13 cellular contexts compared by ENCODE assay signal in the genomic region with DNA sequence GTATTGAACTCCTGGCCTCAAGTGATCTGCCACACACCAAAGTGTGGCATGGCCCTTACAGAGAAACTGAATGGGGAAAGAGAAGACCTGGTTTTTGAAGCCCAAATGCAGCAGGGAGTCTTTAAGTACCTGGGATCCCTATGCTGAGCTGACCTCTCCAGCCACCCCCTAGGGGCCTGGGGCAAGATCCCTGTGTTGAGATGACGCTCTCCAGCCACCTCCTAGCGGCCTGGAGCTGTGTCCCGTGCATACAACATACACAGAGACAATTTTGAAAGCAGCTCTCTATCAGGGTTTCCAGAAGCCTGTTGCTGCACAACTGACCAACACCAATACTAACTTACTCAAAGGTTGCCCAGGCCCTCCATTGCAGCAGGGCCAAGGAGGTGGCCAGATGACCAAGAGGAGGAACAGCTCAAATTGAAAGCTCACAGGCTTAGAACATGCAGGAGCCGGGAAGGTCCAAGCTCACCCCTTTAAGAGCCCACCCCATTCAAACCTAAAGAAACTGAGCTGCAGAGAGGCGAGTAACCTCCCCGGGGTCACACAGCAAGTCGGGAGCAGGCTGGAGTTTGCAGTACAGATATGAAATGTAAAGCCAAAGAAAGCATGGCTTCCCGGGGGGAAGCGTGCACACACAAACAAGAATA. TPM values are rescaled to one million over a fixed set of nuclear protein-coding genes. Genes with fewer than 3 reads are reported as not detected.
DNase-seq lines count a peak whose midpoint lies in the region; ATAC-seq and TF ChIP-seq lines count a peak whose summit lies in the region.
"Had no signal": no experiment of that assay in that cellular context is flagged by ENCODE, and none has a peak within 500 bp of the region (broad histone marks: within the 10 kb centered on the region; RNA-seq: fewer than 3 reads in every experiment).

No MANE protein-coding gene starts in this region.

- no peak overlapping the region for H2BK120ac ChIP-seq in trophoblast cell (ENCODE audit: insufficient read depth, low read length, poor library complexity)

- H3K36me3 ChIP-seq in RWPE2 (ENCODE audit: low read depth) (peaks cover 14% of the 10 kb centered on the region), endodermal cell (ENCODE audit: control insufficient read depth, insufficient read depth, low read length) (peaks cover 6% of the 10 kb centered on the region), trophoblast cell (ENCODE audit: control insufficient read depth in 1 of 2, insufficient read depth in 2 of 2, low read length in 2 of 2) (peaks cover 22 to 31% of the 10 kb centered on the region in 2 experiments)

- ATAC-seq in RWPE2 (ENCODE audit: low read depth) = no peak
- ATAC-seq: GM12878 had no signal

- H2AFZ ChIP-seq in trophoblast cell (ENCODE audit: insufficient read depth, low read length, poor library complexity) = no peak overlapping the region

- H3K4me1 Mint-ChIP-seq in endodermal cell = no peaks in the 10 kb centered on the region
- H3K4me1 Mint-ChIP-seq in neural crest cell = no peaks in the 10 kb centered on the region
- H3K4me1 Mint-ChIP-seq: B cell had no signal

- H3K4ac ChIP-seq in trophoblast cell (ENCODE audit: low read depth, low read length) = no peak overlapping the region

- in situ Hi-C loops in GM13977 (cut with MboI; ENCODE audit: low pct_unique_long_range_greater_than_20kb, low sequenced_read_pairs, unreplicated experiment) = no loop called here

- H3K9me3 Mint-ChIP-seq in endodermal cell = no peaks in the 10 kb centered on the region
- no peaks in the 10 kb centered on the region for H3K9me3 Mint-ChIP-seq in neural crest cell
- H3K9me3 Mint-ChIP-seq: CD4-positive, alpha-beta T cell had no signal

- no peak overlapping the region for H2BK5ac ChIP-seq in trophoblast cell (ENCODE audit: low read depth, low read length, poor library complexity)

- H3K9me3 ChIP-seq in RWPE2 (ENCODE audit: severe bottlenecking) (no peaks in the 10 kb centered on the region), endodermal cell (ENCODE audit: control insufficient read depth, low read length) (no peaks in the 10 kb centered on the region), trophoblast cell (ENCODE audit: insufficient read depth, low read depth, low read length) (peaks cover 3% of the 10 kb centered on the region)

- no peak overlapping the region for H4K12ac ChIP-seq in trophoblast cell (ENCODE audit: low read depth, low read length)

- DNase-seq in ELF-1 (ENCODE audit: low read depth, low spot score) (peak; percentile 69), RWPE2 (ENCODE audit: low spot score) (peak; percentile 36), endodermal cell (peak; percentile 25), neural crest cell (ENCODE audit: low read depth, low spot score) (no peak), AG08396 (ENCODE audit: low spot score) (no peak), trophoblast cell (no peak), GM13977 (ENCODE audit: low spot score) (no peak), SHP77 treated with DMSO at 0.1 percent for 48 hours (lab: John Stamatoyannopoulos, UW) (no peak)
- DNase-seq: Calu3; CD4-positive, alpha-beta T cell; DMS 273 treated with DMSO at 0.1 percent for 48 hours had no signal

- H3K4me2 ChIP-seq in trophoblast cell (ENCODE audit: low read length) = no peak overlapping the region

- H2AK5ac ChIP-seq in trophoblast cell (ENCODE audit: low read length) = no peak overlapping the region

- H4K8ac ChIP-seq in trophoblast cell (ENCODE audit: low read depth, low read length) = no peak overlapping the region

- no peaks in the 10 kb centered on the region for H3K79me1 ChIP-seq in trophoblast cell (ENCODE audit: low read length)

- no peak overlapping the region for H3K9ac ChIP-seq in endodermal cell (ENCODE audit: extremely low read depth, low read length, poor library complexity, severe bottlenecking)
- H3K9ac ChIP-seq in trophoblast cell (ENCODE audit: low read length) = no peak overlapping the region

- 90 to 97% methylated on average over 8 to 9 of the region's 9 CpGs for WGBS in endodermal cell (ENCODE audit: insufficient coverage in 1 of 2, insufficient read length in 1 of 2), 2 experiments
- no CpG with 5 or more reads among the region's 9 CpGs for WGBS in trophoblast cell (ENCODE audit: extremely low coverage, insufficient coverage, insufficient read length)

- TF ChIP-seq CTCF in RWPE2 (IDR thresholded peaks at IDR 0.05; ENCODE audit: poor library complexity, severe bottlenecking) (no peak), endodermal cell (conservative IDR thresholded peaks at IDR 0.05) (no peak), neural crest cell (conservative IDR thresholded peaks at IDR 0.05) (no peak), GM13977 (IDR thresholded peaks at IDR 0.05; ENCODE audit: extremely low read depth, insufficient read depth, missing control alignments) (no peak)

- H3K27me3 ChIP-seq in RWPE2 (ENCODE audit: insufficient read depth, poor library complexity, severe bottlenecking) (no peaks in the 10 kb centered on the region), endodermal cell (ENCODE audit: control insufficient read depth, insufficient read depth, low read length, poor library complexity, severe bottlenecking) (no peaks in the 10 kb centered on the region), trophoblast cell (ENCODE audit: insufficient read depth, low read length) (no peaks in the 10 kb centered on the region)

- no peak overlapping the region for H3K18ac ChIP-seq in trophoblast cell (ENCODE audit: low read length)

- H3K27ac Mint-ChIP-seq in endodermal cell = no peak overlapping the region
- H3K27ac Mint-ChIP-seq in neural crest cell (ENCODE audit: unreplicated experiment) = peak overlapping the region; percentile 43
- H3K27ac Mint-ChIP-seq: B cell; CD4-positive, alpha-beta T cell had no signal

- H3K4me3 Mint-ChIP-seq in endodermal cell = no peak overlapping the region
- no peak overlapping the region for H3K4me3 Mint-ChIP-seq in neural crest cell
- H3K4me3 Mint-ChIP-seq: B cell; CD4-positive, alpha-beta T cell had no signal

- H3K4me3 ChIP-seq in RWPE2 (ENCODE audit: severe bottlenecking) (no peak overlapping the region), endodermal cell (ENCODE audit: low read length) (no peak overlapping the region), trophoblast cell (ENCODE audit: low read depth, low read length) (no peak overlapping the region)
- H3K4me3 ChIP-seq: GM12878 had no signal

- peaks cover 3% of the 10 kb centered on the region for H3K4me1 ChIP-seq in RWPE2 (ENCODE audit: insufficient read depth, poor library complexity, severe bottlenecking)
- no peaks in the 10 kb centered on the region for H3K4me1 ChIP-seq in endodermal cell (ENCODE audit: control insufficient read depth, insufficient read depth, low read length)
- H3K4me1 ChIP-seq in trophoblast cell (ENCODE audit: control insufficient read depth in 1 of 2, insufficient read depth in 2 of 2, low read length in 2 of 2) = peaks cover 7 to 12% of the 10 kb centered on the region in 2 experiments

- no peak overlapping the region for H4K91ac ChIP-seq in trophoblast cell (ENCODE audit: low read depth, low read length)

- H3K36me3 Mint-ChIP-seq in endodermal cell (ENCODE audit: low read depth) (peaks cover 12% of the 10 kb centered on the region), neural crest cell (ENCODE audit: low read depth) (peaks cover 8% of the 10 kb centered on the region)

- no peak overlapping the region for H2BK12ac ChIP-seq in trophoblast cell (ENCODE audit: low read length)

- H3K23ac ChIP-seq in trophoblast cell (ENCODE audit: low read length) = no peak overlapping the region

- no peaks in the 10 kb centered on the region for H3K79me2 ChIP-seq in trophoblast cell (ENCODE audit: control insufficient read depth, insufficient read depth, low read length, poor library complexity)

- H3K27ac ChIP-seq in RWPE2 (ENCODE audit: poor library complexity, severe bottlenecking) = no peak overlapping the region
- H3K27ac ChIP-seq in endodermal cell (ENCODE audit: low read depth, low read length) = no peak overlapping the region
- H3K27ac ChIP-seq in trophoblast cell (ENCODE audit: low read depth, low read length) = no peak overlapping the region

- no peak overlapping the region for H3K14ac ChIP-seq in trophoblast cell (ENCODE audit: low read length)

- H3K27me3 Mint-ChIP-seq in endodermal cell (ENCODE audit: insufficient read depth) (no peaks in the 10 kb centered on the region), neural crest cell (ENCODE audit: low read depth) (no peaks in the 10 kb centered on the region)
- H3K27me3 Mint-ChIP-seq: B cell; CD4-positive, alpha-beta T cell had no signal

RNA-seq across cellular contexts. Expression of a gene that starts 31.5 kb away (rescaled TPM):
- 10 to 100 TPM; 51.3 to 62.6 TPM for total RNA-seq in endodermal cell
- polyA plus RNA-seq in endodermal cell (2013, experiment 1 of 2) = 51.1 TPM
- polyA plus RNA-seq in endodermal cell (2013, experiment 2 of 2) = 50.8 TPM
- 54.8 and 56.4 TPM in 2 replicates for total RNA-seq in neural crest cell
- 92.4 and 94.7 TPM in 2 replicates for polyA plus RNA-seq in trophoblast cell (2013)

Comparison
In these comparisons a context has a peak if more than half of its experiments do, and no peak if none do; other contexts are left out.
1. DNase-seq: peak in ELF-1 (single experiment), RWPE2 (single experiment) and endodermal cell (single experiment); none in neural crest cell (single experiment), AG08396 (single experiment), trophoblast cell (0 of 2), GM13977 (single experiment) and SHP77 treated with DMSO at 0.1 percent for 48 hours (single experiment).